15 cellular contexts compared by ENCODE assay signal in genomic region chrX:1435241-1435900, GRCh38. TPM values are rescaled to one million over a fixed set of nuclear protein-coding genes. Genes with fewer than 3 reads are reported as not detected.
DNase-seq lines count a peak whose midpoint lies in the region; ATAC-seq and TF ChIP-seq lines count a peak whose summit lies in the region.
"Had no signal": no experiment of that assay in that cellular context is flagged by ENCODE, and none has a peak within 500 bp of the region (broad histone marks: within the 10 kb centered on the region; RNA-seq: fewer than 3 reads in every experiment).

No MANE protein-coding gene starts in this region.

- no peaks in the 10 kb centered on the region for H3K4me1 Mint-ChIP-seq in stimulated activated effector memory CD8-positive, alpha-beta T cell treated with anti-CD3 and anti-CD28 coated beads, Interleukin-12 subunit alpha, Interleukin-12 subunit beta, amount 100 ng/mL, for 72 hours
- no peaks in the 10 kb centered on the region for H3K4me1 Mint-ChIP-seq in progenitor cell of endocrine pancreas (ENCODE audit: low read depth)

- no peaks in the 10 kb centered on the region for H3K27me3 Mint-ChIP-seq in progenitor cell of endocrine pancreas

- no peaks in the 10 kb centered on the region for H3K4me1 ChIP-seq in RWPE2 (ENCODE audit: insufficient read depth, poor library complexity, severe bottlenecking)
- H3K4me1 ChIP-seq: BLaER1 had no signal

- H3K36me3 ChIP-seq in RWPE2 (ENCODE audit: low read depth) = peaks cover 48% of the 10 kb centered on the region

- no peaks in the 10 kb centered on the region for H3K9me3 ChIP-seq in RWPE2 (ENCODE audit: severe bottlenecking)

- H3K36me3 Mint-ChIP-seq in stimulated activated effector memory CD8-positive, alpha-beta T cell treated with anti-CD3 and anti-CD28 coated beads, Interleukin-12 subunit alpha, Interleukin-12 subunit beta, amount 100 ng/mL, for 72 hours = peaks cover 74% of the 10 kb centered on the region
- peaks cover 30% of the 10 kb centered on the region for H3K36me3 Mint-ChIP-seq in progenitor cell of endocrine pancreas (ENCODE audit: insufficient read depth)

- H3K9me3 Mint-ChIP-seq in stimulated activated effector memory CD8-positive, alpha-beta T cell treated with anti-CD3 and anti-CD28 coated beads, Interleukin-12 subunit alpha, Interleukin-12 subunit beta, amount 100 ng/mL, for 72 hours = no peaks in the 10 kb centered on the region
- H3K9me3 Mint-ChIP-seq in progenitor cell of endocrine pancreas (ENCODE audit: low read depth) = no peaks in the 10 kb centered on the region
- H3K9me3 Mint-ChIP-seq: activated naive CD4-positive, alpha-beta T cell treated with anti-CD3 and anti-CD28 coated beads for 36 hours had no signal

- H3K4me3 Mint-ChIP-seq in stimulated activated effector memory CD8-positive, alpha-beta T cell treated with anti-CD3 and anti-CD28 coated beads, Interleukin-12 subunit alpha, Interleukin-12 subunit beta, amount 100 ng/mL, for 72 hours = no peak overlapping the region
- H3K4me3 Mint-ChIP-seq in progenitor cell of endocrine pancreas (ENCODE audit: low read depth) = no peak overlapping the region
- H3K4me3 Mint-ChIP-seq: activated naive CD4-positive, alpha-beta T cell treated with anti-CD3 and anti-CD28 coated beads for 36 hours had no signal

- no peak overlapping the region for H3K4me3 ChIP-seq in RWPE2 (ENCODE audit: severe bottlenecking)
- H3K4me3 ChIP-seq: BLaER1 had no signal

- H3K27ac ChIP-seq in RWPE2 (ENCODE audit: poor library complexity, severe bottlenecking) = no peak overlapping the region
- H3K27ac ChIP-seq: BLaER1 had no signal

- TF ChIP-seq CTCF in RWPE2 (IDR thresholded peaks at IDR 0.05; ENCODE audit: poor library complexity, severe bottlenecking) = no peak
- TF ChIP-seq CTCF in progenitor cell of endocrine pancreas (IDR thresholded peaks at IDR 0.05; ENCODE audit: unreplicated experiment) = no peak

- DNase-seq in activated effector memory CD4-positive, alpha-beta T cell treated with anti-CD3 and anti-CD28 coated beads, Interleukin-2, amount 50 U/mL, for 16 hours = peak; percentile 59
- DNase-seq in activated effector memory CD4-positive, alpha-beta T cell treated with Interleukin-2 at 50 U/mL for 16 hours = no peak
- peak; percentile 67 for DNase-seq in RWPE2 (ENCODE audit: low spot score)
- peak; percentile 46 for DNase-seq in islet precursor cell
- DNase-seq in stimulated activated effector memory CD8-positive, alpha-beta T cell treated with anti-CD3 and anti-CD28 coated beads, Interleukin-12 subunit alpha, Interleukin-12 subunit beta, amount 100 ng/mL, for 72 hours (ENCODE audit: low spot score in 2 of 2) = peak in 1 of 2 donors; percentile 51
- no peak for DNase-seq in progenitor cell of endocrine pancreas (ENCODE audit: low spot score, unreplicated experiment)
- DNase-seq in NCI-H1105 (lab: John Stamatoyannopoulos, UW) = no peak
- DNase-seq: activated naive CD4-positive, alpha-beta T cell treated with anti-CD3 and anti-CD28 coated beads for 36 hours; glutamatergic neuron; NCI-H1417 treated with DMSO at 0.1 percent for 48 hours; NCI-H510A treated with DMSO at 0.1 percent for 48 hours; RPMI8226; substantia nigra had no signal

- ATAC-seq in RWPE2 (ENCODE audit: low read depth) (peak; percentile 38; the same call in 2 of the 3 replicates), GM18519 (IDR thresholded peaks at IDR 0.05; ENCODE audit: low FRiP score, unreplicated experiment) (no peak)
- ATAC-seq in stimulated activated effector memory CD8-positive, alpha-beta T cell treated with anti-CD3 and anti-CD28 coated beads, Interleukin-12 subunit alpha, Interleukin-12 subunit beta, amount 100 ng/mL, for 72 hours = peak; percentile 23

- H3K27me3 ChIP-seq in RWPE2 (ENCODE audit: insufficient read depth, poor library complexity, severe bottlenecking) = no peaks in the 10 kb centered on the region
- H3K27me3 ChIP-seq: BLaER1 had no signal

- H3K27ac Mint-ChIP-seq in stimulated activated effector memory CD8-positive, alpha-beta T cell treated with anti-CD3 and anti-CD28 coated beads, Interleukin-12 subunit alpha, Interleukin-12 subunit beta, amount 100 ng/mL, for 72 hours = no peak overlapping the region
- H3K27ac Mint-ChIP-seq in progenitor cell of endocrine pancreas = no peak overlapping the region
- H3K27ac Mint-ChIP-seq: activated naive CD4-positive, alpha-beta T cell treated with anti-CD3 and anti-CD28 coated beads for 36 hours had no signal

RNA-seq across cellular contexts. Expression of gene ASMTL, which starts 17.3 kb away (rescaled TPM):
- 24.5 and 26.2 TPM in 2 replicates for total RNA-seq in progenitor cell of endocrine pancreas

RNA-seq across cellular contexts. Expression of gene SLC25A6, which starts 43.5 kb away (rescaled TPM):
- total RNA-seq in progenitor cell of endocrine pancreas = 387 and 391 TPM in 2 replicates

Comparison
In these comparisons a context has a peak if more than half of its experiments do, and no peak if none do; other contexts are left out.
1. DNase-seq: peak in activated effector memory CD4-positive, alpha-beta T cell treated with anti-CD3 and anti-CD28 coated beads, Interleukin-2, amount 50 U/mL, for 16 hours (single experiment), RWPE2 (single experiment) and islet precursor cell (single experiment); none in activated effector memory CD4-positive, alpha-beta T cell treated with Interleukin-2 at 50 U/mL for 16 hours (single experiment), progenitor cell of endocrine pancreas (single experiment) and NCI-H1105 (single experiment).